ENCODE assay signal across 9 cellular contexts in genomic region chr7:44257213-44257612, GRCh38. TPM values are rescaled to one million over a fixed set of nuclear protein-coding genes. Genes with fewer than 3 reads are reported as not detected.
DNase-seq lines count a peak whose midpoint lies in the region; ATAC-seq and TF ChIP-seq lines count a peak whose summit lies in the region.
"Had no signal": no experiment of that assay in that cellular context is flagged by ENCODE, and none has a peak within 500 bp of the region (broad histone marks: within the 10 kb centered on the region; RNA-seq: fewer than 3 reads in every experiment).

No MANE protein-coding gene starts in this region.

- peak overlapping the region in 2 of 3 donors; percentile 85 to 86 for H3K27ac Mint-ChIP-seq in CD4-positive, CD25-positive, alpha-beta regulatory T cell
- H3K27ac Mint-ChIP-seq: GM23338 had no signal

- ATAC-seq in CD4-positive, CD25-positive, alpha-beta regulatory T cell (ENCODE audit: low read depth in 2 of 2) = no peak

- POLR2A ChIA-PET in OCI-LY7 (lab: Charles Lee) = interaction anchor here (0.5 kb wide), 1 partner anchor 60 kb away, joined by 3 read pairs; no protein-coding TSS in a partner anchor

- DNase-seq in CD4-positive, CD25-positive, alpha-beta regulatory T cell = no peak
- DNase-seq in OCI-LY7 (ENCODE audit: low spot score) (no peak), osteoblast (ENCODE audit: insufficient read length, low spot score, missing footprints) (no peak), NCI-H2107 (lab: John Stamatoyannopoulos, UW) (no peak), DMS 273 treated with DMSO at 0.1 percent for 48 hours (lab: John Stamatoyannopoulos, UW) (no peak), NCI-H526 (lab: John Stamatoyannopoulos, UW) (no peak), DMS79 (lab: John Stamatoyannopoulos, UW) (no peak)
- no peak for DNase-seq in effector memory CD4-positive, alpha-beta T cell

- no peaks in the 10 kb centered on the region for H3K9me3 ChIP-seq in CD4-positive, CD25-positive, alpha-beta regulatory T cell (ENCODE audit: control insufficient read depth in 2 of 2, low read length in 2 of 2)
- no peaks in the 10 kb centered on the region for H3K9me3 ChIP-seq in OCI-LY7 (ENCODE audit: low read length)
- H3K9me3 ChIP-seq in effector memory CD4-positive, alpha-beta T cell (ENCODE audit: control insufficient read depth, low read length) = no peaks in the 10 kb centered on the region
- no peaks in the 10 kb centered on the region for H3K9me3 ChIP-seq in osteoblast (ENCODE audit: low read depth, low read length)

- H3K27ac ChIP-seq in CD4-positive, CD25-positive, alpha-beta regulatory T cell (ENCODE audit: insufficient read depth, low read length, poor library complexity, severe bottlenecking) = peak overlapping the region; percentile 74
- H3K27ac ChIP-seq in OCI-LY7 (ENCODE audit: low read depth, low read length, poor library complexity, severe bottlenecking) (no peak overlapping the region), osteoblast (ENCODE audit: low read depth, low read length) (peak overlapping the region; percentile 69)
- peak overlapping the region; percentile 55 for H3K27ac ChIP-seq in effector memory CD4-positive, alpha-beta T cell (ENCODE audit: insufficient read depth, low read length, poor library complexity, severe bottlenecking)

- no peak overlapping the region for H3K4me3 ChIP-seq in CD4-positive, CD25-positive, alpha-beta regulatory T cell (ENCODE audit: low read depth, low read length)
- H3K4me3 ChIP-seq in OCI-LY7 (ENCODE audit: low read depth, low read length, poor library complexity, severe bottlenecking) = no peak overlapping the region
- no peak overlapping the region for H3K4me3 ChIP-seq in effector memory CD4-positive, alpha-beta T cell (ENCODE audit: insufficient read depth, low read depth, low read length, poor library complexity, severe bottlenecking)
- no peak overlapping the region for H3K4me3 ChIP-seq in osteoblast (ENCODE audit: insufficient read depth, low read length)
- H3K4me3 ChIP-seq: GM23338 had no signal

- no peaks in the 10 kb centered on the region for H3K27me3 ChIP-seq in CD4-positive, CD25-positive, alpha-beta regulatory T cell (ENCODE audit: control insufficient read depth, insufficient read depth, low read length)
- no peaks in the 10 kb centered on the region for H3K27me3 ChIP-seq in effector memory CD4-positive, alpha-beta T cell (replicated peaks; ENCODE audit: control insufficient read depth, insufficient read depth, low read length, poor library complexity, severe bottlenecking)
- no peaks in the 10 kb centered on the region for H3K27me3 ChIP-seq in osteoblast (ENCODE audit: insufficient read depth, low read length)

- H3K36me3 Mint-ChIP-seq in CD4-positive, CD25-positive, alpha-beta regulatory T cell = no peaks in the 10 kb centered on the region

- H3K9me2 ChIP-seq in OCI-LY7 (ENCODE audit: insufficient read depth, low read length) = no peaks in the 10 kb centered on the region

- H3K4me2 ChIP-seq in OCI-LY7 (ENCODE audit: low read length) = no peak overlapping the region; the same call in 1 of the 2 replicates
- H3K4me2 ChIP-seq in osteoblast (ENCODE audit: insufficient read depth, low read length) = no peak overlapping the region
- H3K4me2 ChIP-seq: GM23338 had no signal

- peaks cover 0 to 2% (median 0%) of the 10 kb centered on the region in 7 donors for H3K9me3 Mint-ChIP-seq in CD4-positive, CD25-positive, alpha-beta regulatory T cell

- no TSS peak for BruUV-seq in OCI-LY7 (replicated peaks; lab: Mats Ljungman, UMichigan)

- H3K4me1 Mint-ChIP-seq in CD4-positive, CD25-positive, alpha-beta regulatory T cell = peaks cover 7 to 28% (median 12%) of the 10 kb centered on the region in 4 donors
- H3K4me1 Mint-ChIP-seq: GM23338 had no signal

- CTCF ChIA-PET in OCI-LY7 (lab: Charles Lee; ENCODE audit: unreplicated experiment) = interaction anchor here (0.6 to 1.2 kb wide), 2 partner anchors 16 to 277 kb away, joined by 3 to 6 read pairs; no protein-coding TSS in a partner anchor

- H4K20me1 ChIP-seq in OCI-LY7 (ENCODE audit: insufficient read depth, low read length) (no peaks in the 10 kb centered on the region), osteoblast (ENCODE audit: insufficient read depth, low read length) (no peaks in the 10 kb centered on the region)

- intact Hi-C loops in OCI-LY7 (cut with micrococcal nuclease; ENCODE audit: unreplicated experiment) = no loop called here

- H3K27me3 Mint-ChIP-seq in CD4-positive, CD25-positive, alpha-beta regulatory T cell = no peaks in the 10 kb centered on the region

- H3K4me1 ChIP-seq in CD4-positive, CD25-positive, alpha-beta regulatory T cell (ENCODE audit: control insufficient read depth, insufficient read depth, low read length, poor library complexity, severe bottlenecking) = peaks cover 18% of the 10 kb centered on the region
- H3K4me1 ChIP-seq in OCI-LY7 (ENCODE audit: insufficient read depth, low read length, poor library complexity, severe bottlenecking) (peaks cover 14% of the 10 kb centered on the region), osteoblast (ENCODE audit: insufficient read depth, low read length) (peaks cover 28% of the 10 kb centered on the region)
- peaks cover 16% of the 10 kb centered on the region for H3K4me1 ChIP-seq in effector memory CD4-positive, alpha-beta T cell (ENCODE audit: control insufficient read depth, insufficient read depth, low read length, poor library complexity, severe bottlenecking)

- H2AFZ ChIP-seq in OCI-LY7 (ENCODE audit: low read length) = peak overlapping the region; percentile 61; the same call in 1 of the 2 replicates
- H2AFZ ChIP-seq in osteoblast (ENCODE audit: low read length) = peak overlapping the region; percentile 66
- H2AFZ ChIP-seq: GM23338 had no signal

- no peaks in the 10 kb centered on the region for H3K79me2 ChIP-seq in OCI-LY7 (ENCODE audit: insufficient read depth, low read depth, low read length)
- H3K79me2 ChIP-seq in osteoblast (ENCODE audit: insufficient read depth, low read length) = no peaks in the 10 kb centered on the region

- no peaks in the 10 kb centered on the region for H3K36me3 ChIP-seq in CD4-positive, CD25-positive, alpha-beta regulatory T cell (ENCODE audit: control insufficient read depth, insufficient read depth, low read length)
- H3K36me3 ChIP-seq in OCI-LY7 (ENCODE audit: insufficient read depth, low read length) (no peaks in the 10 kb centered on the region), osteoblast (ENCODE audit: insufficient read depth, low read length) (no peaks in the 10 kb centered on the region)
- no peaks in the 10 kb centered on the region for H3K36me3 ChIP-seq in effector memory CD4-positive, alpha-beta T cell (ENCODE audit: control insufficient read depth, insufficient read depth, low read length)

- no peak for TF ChIP-seq CTCF in OCI-LY7 (conservative IDR thresholded peaks at IDR 0.05; ENCODE audit: low read length)
- no peak for TF ChIP-seq CTCF in osteoblast (IDR thresholded peaks at IDR 0.05; ENCODE audit: extremely low read depth, low read depth, low read length)

- H3K4me3 Mint-ChIP-seq in CD4-positive, CD25-positive, alpha-beta regulatory T cell = peak overlapping the region in 1 of 4 donors; percentile 19
- H3K4me3 Mint-ChIP-seq: GM23338 had no signal

RNA-seq across cellular contexts. Expression of gene YKT6, which starts 56.4 kb away (rescaled TPM):
- 79.2 TPM for total RNA-seq in CD4-positive, CD25-positive, alpha-beta regulatory T cell
- 10 to 100 TPM; 24.7 to 44.0 (median 37.7) TPM for polyA plus RNA-seq in CD4-positive, CD25-positive, alpha-beta regulatory T cell
- total RNA-seq in OCI-LY7 (2014; rRNA removed; shearing (Covaris generic)) = 41.1 and 50.6 TPM in 2 replicates
- total RNA-seq in OCI-LY7 (2022) = 70.5 and 74.2 TPM in 2 replicates
- total RNA-seq in osteoblast = 90.1 and 95.2 TPM in 2 replicates
